In the genomic region with DNA sequence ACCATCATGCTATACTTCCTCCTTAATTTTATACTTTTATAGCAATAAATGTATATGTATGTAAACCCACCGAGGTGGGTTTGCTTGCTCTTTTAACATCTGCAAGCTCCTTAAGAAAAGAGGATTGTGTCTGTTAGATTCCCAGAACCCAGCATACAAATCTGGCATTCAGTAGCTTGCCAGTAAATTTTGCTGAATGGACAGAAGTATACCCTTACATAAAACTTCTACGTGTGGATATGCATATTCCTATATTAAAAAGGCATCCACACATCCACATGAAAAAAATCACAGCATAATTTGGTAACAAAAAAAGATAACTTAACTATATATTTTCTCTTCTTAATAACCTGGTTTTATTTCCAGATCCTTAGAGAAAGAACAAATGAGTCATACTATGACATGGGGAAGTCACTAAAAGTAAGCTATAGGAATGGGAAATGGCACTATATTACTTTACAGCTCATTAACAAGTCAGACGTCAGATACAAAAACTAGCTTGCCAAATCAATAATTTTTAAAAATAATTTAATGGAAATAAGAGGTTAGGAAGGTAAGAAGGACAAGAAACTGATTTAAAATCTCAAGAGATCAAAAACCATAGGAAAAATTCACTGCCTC, we compare ENCODE assay signal across 19 cellular contexts.
DNase-seq lines count a peak whose midpoint lies in the region; ATAC-seq, FAIRE-seq and TF ChIP-seq lines count a peak whose summit lies in the region.
"Had no signal": no experiment of that assay in that cellular context is flagged by ENCODE, and none has a peak within 500 bp of the region (broad histone marks: within the 10 kb centered on the region; RNA-seq: fewer than 3 reads in every experiment).

No MANE protein-coding gene starts in this region.

- peaks cover 30% of the 10 kb centered on the region for H3K4me1 Mint-ChIP-seq in nephron

- FAIRE-seq in A549 (lab: Jason Lieb, UNC), result no peak
- FAIRE-seq: D721Med had no signal

- CTCF ChIA-PET in A549 (lab: Yijun Ruan, JAX), result no interaction called here

- H3K27me3 ChIP-seq in upper lobe of left lung, result no peaks in the 10 kb centered on the region
- H3K27me3 ChIP-seq: BLaER1, SJSA1 had no signal

- H3K9me3 ChIP-seq in A549, result no peaks in the 10 kb centered on the region
- H3K9me3 ChIP-seq in upper lobe of left lung, result no peaks in the 10 kb centered on the region
- H3K9me3 ChIP-seq: BLaER1, SJSA1 had no signal

- H3K4me3 ChIP-seq in A549, result no peak overlapping the region
- H3K4me3 ChIP-seq in upper lobe of left lung, result no peak overlapping the region
- H3K4me3 ChIP-seq: BLaER1, SJSA1 had no signal

- no peak overlapping the region for H3K27ac ChIP-seq in A549
- H3K27ac ChIP-seq in upper lobe of left lung, result no peak overlapping the region
- H3K27ac ChIP-seq: BLaER1, SJSA1 had no signal

- H3K4me1 ChIP-seq in A549 (no peaks in the 10 kb centered on the region), upper lobe of left lung (no peaks in the 10 kb centered on the region)
- H3K4me1 ChIP-seq: SJSA1 had no signal

- TF ChIP-seq RAD21 in A549 (conservative IDR thresholded peaks at IDR 0.05 in 1 of 2, IDR thresholded peaks at IDR 0.05 in 1 of 2), result no peak

- no peaks in the 10 kb centered on the region for H3K9me3 Mint-ChIP-seq in nephron
- H3K9me3 Mint-ChIP-seq: CD8-positive, alpha-beta memory T cell had no signal

- TF ChIP-seq POLR2A in A549 (IDR thresholded peaks at IDR 0.05; ENCODE audit: low read length), result no peak
- no peak for TF ChIP-seq POLR2A in upper lobe of left lung (IDR thresholded peaks at IDR 0.05)

- no peak overlapping the region for H3K4me3 Mint-ChIP-seq in nephron
- H3K4me3 Mint-ChIP-seq: CD8-positive, alpha-beta memory T cell had no signal

- TF ChIP-seq CTCF in A549 (IDR thresholded peaks at IDR 0.05) (no peak), nephron (IDR thresholded peaks at IDR 0.05; ENCODE audit: unreplicated experiment in 3 of 3) (no peak), upper lobe of left lung (IDR thresholded peaks at IDR 0.05) (no peak)

- POLR2A ChIA-PET in A549 (lab: Yijun Ruan, JAX), result interaction anchor here (1.1 kb wide), 1 partner anchor 95 kb away, joined by 6 read pairs; the partner anchor contains the start of gene ITPR1

- no peak for DNase-seq in A549 (ENCODE audit: low read depth in 1 of 2, low spot score in 1 of 2)
- DNase-seq in MV-4-11 (lab: John Stamatoyannopoulos, UW), result peak; percentile 9
- DNase-seq in dermis blood vessel endothelial cell, result peak; percentile 25
- DNase-seq in upper lobe of left lung, result no peak
- DNase-seq: CD8-positive, alpha-beta memory T cell; DMS79; GOT3; Kasumi-1; NCI-H1436; NCI-H2029; NCI-H2171; NCI-H446 treated with DMSO at 0.1 percent for 48 hours had no signal

- peaks cover 0 to 9% (median under 1%) of the 10 kb centered on the region in 4 donors for H3K36me3 ChIP-seq in upper lobe of left lung
- H3K36me3 ChIP-seq: SJSA1 had no signal

- H3K36me3 Mint-ChIP-seq in nephron (ENCODE audit: low read depth), result peaks cover 32% of the 10 kb centered on the region

- WGBS in A549 (ENCODE audit: missing lambda C conversion rate), result 70% methylated on average over 3 of the region's 3 CpGs
- WGBS in upper lobe of left lung, 2 donors, result 82 to 83% methylated on average over 3 of the region's 3 CpGs

- no peak overlapping the region for H3K4me2 ChIP-seq in A549
- H3K4me2 ChIP-seq: BLaER1 had no signal

- H3K27me3 Mint-ChIP-seq in nephron (ENCODE audit: low read depth), result no peaks in the 10 kb centered on the region
- H3K27me3 Mint-ChIP-seq: CD8-positive, alpha-beta memory T cell had no signal

- peak overlapping the region; percentile 88 to 97 (median 94) for H3K27ac Mint-ChIP-seq in nephron

- ATAC-seq in A549, result no peak
- no peak for ATAC-seq in HG03108 (IDR thresholded peaks at IDR 0.05; ENCODE audit: unreplicated experiment)
- no peak for ATAC-seq in GM19455 (IDR thresholded peaks at IDR 0.05; ENCODE audit: unreplicated experiment)
- ATAC-seq in HG02840 (IDR thresholded peaks at IDR 0.05; ENCODE audit: low FRiP score, unreplicated experiment), result no peak
- ATAC-seq in upper lobe of left lung (ENCODE audit: low FRiP score in 2 of 2), result no peak

- TF ChIP-seq EP300 in A549 (IDR thresholded peaks at IDR 0.05), result no peak
- no peak for TF ChIP-seq EP300 in upper lobe of left lung (IDR thresholded peaks at IDR 0.05)

TF ChIP-seq in A549, 52 proteins besides CTCF, POLR2A, EP300 and RAD21:
- TF ChIP-seq KDM1A (IDR thresholded peaks at IDR 0.05; ENCODE audit: low read depth), result no peak
- TF ChIP-seq MAFK (IDR thresholded peaks at IDR 0.05; ENCODE audit: partially characterized antibody), result peak; percentile 68

Comparison
In these comparisons a context has a peak if more than half of its experiments do, and no peak if none do; other contexts are left out.
1. DNase-seq: peak in MV-4-11 (single experiment) and dermis blood vessel endothelial cell (single experiment); none in A549 (0 of 2) and upper lobe of left lung (0 of 2).